23 cellular contexts compared by ENCODE assay signal in the genomic region with DNA sequence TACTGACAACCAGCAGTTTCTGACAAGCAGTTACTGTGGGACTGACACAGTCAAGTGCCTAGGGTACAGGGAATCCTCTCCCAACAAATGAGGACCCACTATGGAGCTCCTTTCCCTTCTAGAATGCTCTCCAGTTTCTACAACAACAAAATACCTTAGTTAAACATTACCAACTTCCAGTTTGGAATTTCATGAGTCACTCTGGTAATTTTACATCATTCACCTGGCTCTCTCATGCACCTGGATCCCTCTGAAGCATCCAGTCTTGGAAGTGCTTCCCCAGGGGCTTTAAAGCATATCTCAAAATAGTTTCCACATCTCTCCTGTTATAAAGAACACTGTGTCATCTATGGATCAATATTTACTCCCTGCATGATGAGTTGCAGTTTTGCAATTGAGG.
"Had no signal": no experiment of that assay in that cellular context is flagged by ENCODE, and none has a peak within 500 bp of the region (broad histone marks: within the 10 kb centered on the region; RNA-seq: fewer than 3 reads in every experiment).

No MANE protein-coding gene starts in this region.

- H3K4me3 Mint-ChIP-seq: activated CD8-positive, alpha-beta T cell treated with anti-CD3 and anti-CD28 coated beads for 36 hours; activated naive CD4-positive, alpha-beta T cell treated with anti-CD3 and anti-CD28 coated beads, Interleukin-2, amount 50 U/mL, for 24 hours; memory B cell; naive thymus-derived CD8-positive, alpha-beta T cell had no signal

- H3K9me3 ChIP-seq: adrenal gland, neutrophil, right atrium auricular region, tibial artery, uterus had no signal

- H3K36me3 Mint-ChIP-seq: activated naive CD4-positive, alpha-beta T cell treated with anti-CD3 and anti-CD28 coated beads, Interleukin-2, amount 50 U/mL, for 24 hours; memory B cell; naive thymus-derived CD8-positive, alpha-beta T cell had no signal

- H3K27ac Mint-ChIP-seq: activated CD8-positive, alpha-beta T cell treated with anti-CD3 and anti-CD28 coated beads for 36 hours; activated naive CD4-positive, alpha-beta T cell treated with anti-CD3 and anti-CD28 coated beads, Interleukin-2, amount 50 U/mL, for 24 hours; memory B cell; naive thymus-derived CD8-positive, alpha-beta T cell had no signal

- ATAC-seq: activated CD8-positive, alpha-beta T cell treated with anti-CD3 and anti-CD28 coated beads for 36 hours; esophagus mucosa; left lobe of liver; naive thymus-derived CD8-positive, alpha-beta T cell had no signal

- H3K27me3 Mint-ChIP-seq: activated CD8-positive, alpha-beta T cell treated with anti-CD3 and anti-CD28 coated beads for 36 hours; activated naive CD4-positive, alpha-beta T cell treated with anti-CD3 and anti-CD28 coated beads, Interleukin-2, amount 50 U/mL, for 24 hours; memory B cell had no signal

- H3K4me3 ChIP-seq: adrenal gland, right atrium auricular region, tibial artery, uterus had no signal

- H3K4me1 Mint-ChIP-seq: activated naive CD4-positive, alpha-beta T cell treated with anti-CD3 and anti-CD28 coated beads, Interleukin-2, amount 50 U/mL, for 24 hours; memory B cell; naive thymus-derived CD8-positive, alpha-beta T cell had no signal

- DNase-seq: activated CD4-positive, alpha-beta T cell treated with anti-CD3 and anti-CD28 coated beads for 48 hours; activated CD8-positive, alpha-beta memory T cell treated with anti-CD3 and anti-CD28 coated beads, Interleukin-2, amount 50 U/mL, for 4 hours; activated CD8-positive, alpha-beta T cell treated with anti-CD3 and anti-CD28 coated beads for 36 hours; activated effector memory CD4-positive, alpha-beta T cell treated with anti-CD3 and anti-CD28 coated beads, Interleukin-2, amount 50 U/mL, for 16 hours; activated T-cell treated with anti-CD3 and anti-CD28 coated beads, Interleukin-2, amount 50 U/mL, for 48 hours; adrenal gland; caudate nucleus; hypothalamus; naive thymus-derived CD8-positive, alpha-beta T cell; posterior cingulate gyrus; stimulated activated CD4-positive, alpha-beta T cell treated with anti-CD3 and anti-CD28 coated beads, Interleukin-4, amount 100 ng/mL, for 24 hours; stimulated activated naive CD4-positive, alpha-beta T cell; T-helper 2 cell; tibial artery; uterus had no signal

- H3K4me1 ChIP-seq: adrenal gland, right atrium auricular region, tibial artery, uterus had no signal

- H3K36me3 ChIP-seq: adrenal gland, neutrophil, right atrium auricular region, tibial artery, uterus had no signal

- H3K27ac ChIP-seq: adrenal gland, neutrophil, right atrium auricular region, tibial artery, uterus had no signal

- FAIRE-seq: colon, endometrium had no signal

- H3K27me3 ChIP-seq: adrenal gland, neutrophil, right atrium auricular region, tibial artery, uterus had no signal
